Comparison of ENCODE assay signal across 1 cellular context in the genomic region with DNA sequence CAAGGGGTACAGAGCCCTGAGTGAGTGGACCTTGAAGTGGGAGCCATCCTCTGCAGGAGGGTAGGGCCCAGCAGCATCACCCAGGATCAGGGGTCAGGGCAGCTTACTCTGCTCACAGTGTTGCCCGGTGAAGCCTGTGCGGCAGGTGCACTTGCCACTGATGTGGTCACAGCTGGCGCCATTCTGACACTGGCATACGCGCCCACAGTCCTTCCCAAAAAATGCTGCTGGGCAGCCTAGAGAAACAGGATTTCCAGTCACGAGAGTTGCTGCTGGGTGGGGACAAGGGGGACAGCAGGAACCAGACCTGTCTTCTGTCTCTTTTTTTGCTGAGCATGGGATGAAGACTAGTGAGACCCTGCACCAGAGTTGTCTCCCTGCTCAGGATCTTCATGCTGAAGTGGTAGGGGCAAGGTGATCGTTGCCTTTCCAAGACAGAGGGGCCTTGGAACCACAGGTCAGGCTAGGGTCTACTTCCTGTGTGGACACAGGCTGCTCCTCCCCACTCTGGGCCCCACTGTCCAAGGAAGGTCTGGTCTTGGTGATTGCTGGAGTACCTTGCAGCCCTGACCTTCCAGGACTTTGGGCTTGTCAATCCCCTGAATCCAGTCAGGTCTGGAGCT.
TF ChIP-seq lines count a peak whose summit lies in the region.

No MANE protein-coding gene starts in this region.

TF ChIP-seq in IMR-90, 13 proteins besides CTCF, POLR2A, EP300 and RAD21:
- TF ChIP-seq, protein P1, sequence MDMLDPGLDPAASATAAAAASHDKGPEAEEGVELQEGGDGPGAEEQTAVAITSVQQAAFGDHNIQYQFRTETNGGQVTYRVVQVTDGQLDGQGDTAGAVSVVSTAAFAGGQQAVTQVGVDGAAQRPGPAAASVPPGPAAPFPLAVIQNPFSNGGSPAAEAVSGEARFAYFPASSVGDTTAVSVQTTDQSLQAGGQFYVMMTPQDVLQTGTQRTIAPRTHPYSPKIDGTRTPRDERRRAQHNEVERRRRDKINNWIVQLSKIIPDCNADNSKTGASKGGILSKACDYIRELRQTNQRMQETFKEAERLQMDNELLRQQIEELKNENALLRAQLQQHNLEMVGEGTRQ (IDR thresholded peaks at IDR 0.05; ENCODE audit: low read depth, low read length) = no peak
- TF ChIP-seq MXI1 (IDR thresholded peaks at IDR 0.05; ENCODE audit: borderline replicate concordance, low read depth, low read length) (no peak), CHD1 (IDR thresholded peaks at IDR 0.05; ENCODE audit: low read depth, low read length) (no peak), BHLHE40 (IDR thresholded peaks at IDR 0.05; ENCODE audit: low read depth, low read length) (no peak), NFE2L2 (IDR thresholded peaks at IDR 0.05; ENCODE audit: low read depth, low read length) (no peak), SMC3 (IDR thresholded peaks at IDR 0.05; ENCODE audit: low read depth, low read length) (no peak), RCOR1 (IDR thresholded peaks at IDR 0.05; ENCODE audit: insufficient replicate concordance, low read length) (no peak), RFX5 (IDR thresholded peaks at IDR 0.05; ENCODE audit: low read depth, low read length) (no peak)
